In genomic region chr6:3749991-3750323, GRCh38 we compare ENCODE assay signal across 8 cellular contexts. TPM values are rescaled to one million over a fixed set of nuclear protein-coding genes. Genes with fewer than 3 reads are reported as not detected.
DNase-seq lines count a peak whose midpoint lies in the region; ATAC-seq, FAIRE-seq and TF ChIP-seq lines count a peak whose summit lies in the region.

No MANE protein-coding gene starts in this region.

- H3K4me1 ChIP-seq in ectodermal cell (ENCODE audit: control insufficient read depth, insufficient read depth, low read length), result peaks cover 7% of the 10 kb centered on the region
- peaks cover 12 to 40% of the 10 kb centered on the region in 2 donors for H3K4me1 ChIP-seq in muscle layer of duodenum (ENCODE audit: control insufficient read depth in 1 of 2, insufficient read depth in 2 of 2, low read length in 2 of 2)

- POLR2A ChIA-PET in BJ (lab: Charles Lee), result interaction anchor here (0.6 to 2.0 kb wide), 7 partner anchors 9 to 163 kb away, joined by 3 to 7 read pairs (median 4); partner anchors contain the start of gene FAM50B

- H3K4me3 ChIP-seq in BJ (ENCODE audit: low read depth, low read length), result peak overlapping the region; percentile 65
- H3K4me3 ChIP-seq in ectodermal cell (ENCODE audit: insufficient read depth, low read depth, low read length), result peak overlapping the region; percentile 47
- H3K4me3 ChIP-seq in muscle layer of duodenum (ENCODE audit: low read depth in 1 of 2, low read length in 2 of 2), result peak overlapping the region; percentile 59 to 77

- TF ChIP-seq CTCF in BJ (IDR thresholded peaks at IDR 0.05; ENCODE audit: insufficient read depth, low read depth, low read length), result no peak

- H3K36me3 ChIP-seq in BJ (ENCODE audit: control insufficient read depth, insufficient read depth, low read length) (peaks cover 14% of the 10 kb centered on the region), ectodermal cell (ENCODE audit: control insufficient read depth, insufficient read depth, low read length) (no peaks in the 10 kb centered on the region), muscle layer of duodenum (ENCODE audit: control insufficient read depth in 1 of 2, insufficient read depth in 2 of 2, low read length in 2 of 2) (peaks cover 5 to 13% of the 10 kb centered on the region in 2 donors)

- no peak for FAIRE-seq in GM12892 (lab: Jason Lieb, UNC)

- H3K9me3 ChIP-seq in ectodermal cell (ENCODE audit: control insufficient read depth, low read length) (no peaks in the 10 kb centered on the region), muscle layer of duodenum (ENCODE audit: control insufficient read depth in 1 of 2, low read length in 2 of 2) (no peaks in the 10 kb centered on the region)

- peak; percentile 25 for DNase-seq in BJ (ENCODE audit: low read depth)
- peak; percentile 93 for DNase-seq in M059J (ENCODE audit: low read depth)
- no peak for DNase-seq in GM12892 (ENCODE audit: insufficient read length)
- DNase-seq in superior temporal gyrus (ENCODE audit: extremely low spot score), result no peak

- 58 to 60% methylated on average over 7 of the region's 7 CpGs for WGBS in ectodermal cell, 2 experiments

- H3K27ac ChIP-seq in ectodermal cell (ENCODE audit: insufficient read depth, low read depth, low read length, poor library complexity, severe bottlenecking), result no peak overlapping the region
- peak overlapping the region; percentile 71 for H3K27ac ChIP-seq in muscle layer of duodenum (ENCODE audit: low read length)

- CTCF ChIA-PET in BJ (lab: Yijun Ruan, JAX), result interaction anchor here (0.7 to 6.1 kb wide), 18 partner anchors 9 to 260 kb away, joined by 3 to 46 read pairs (median 6); partner anchors contain the start of gene FAM50B

- TF ChIP-seq POLR2A in GM12892 (IDR thresholded peaks at IDR 0.05; ENCODE audit: low read depth, low read length), result no peak

- ATAC-seq in HG02642 (IDR thresholded peaks at IDR 0.05; ENCODE audit: poor library complexity, unreplicated experiment), result no peak
- ATAC-seq in GM19467 (IDR thresholded peaks at IDR 0.05; ENCODE audit: unreplicated experiment), result no peak

- H3K27me3 ChIP-seq in BJ (ENCODE audit: control insufficient read depth, insufficient read depth, low read length), result no peaks in the 10 kb centered on the region
- peaks cover 58% of the 10 kb centered on the region for H3K27me3 ChIP-seq in ectodermal cell (ENCODE audit: control insufficient read depth, insufficient read depth, low read length, poor library complexity, severe bottlenecking)
- H3K27me3 ChIP-seq in muscle layer of duodenum (ENCODE audit: low read depth, low read length), result no peaks in the 10 kb centered on the region

RNA-seq across cellular contexts. Expression of gene PXDC1, which starts 1.6 kb away (rescaled TPM):
- polyA plus RNA-seq in BJ (2011; rRNA removed), result 24.0 and 25.1 TPM in 2 replicates
- 30.2 and 34.9 TPM in 2 replicates for polyA minus RNA-seq in BJ (2011; rRNA and poly(A)+ RNA removed)
- total RNA-seq in M059J (2014; rRNA removed; shearing (Covaris generic)), result 75.3 and 89.8 TPM in 2 replicates
- 3.7 TPM for polyA plus RNA-seq in ectodermal cell (2013, experiment 1 of 4)
- 4.0 TPM for polyA plus RNA-seq in ectodermal cell (2013, experiment 2 of 4)
- polyA plus RNA-seq in ectodermal cell (2013, experiment 3 of 4), result 3.5 TPM
- polyA plus RNA-seq in ectodermal cell (2013, experiment 4 of 4), result 3.7 TPM
- 1.9 TPM for polyA plus RNA-seq in GM12892 (2012; ENCODE audit: missing spikeins)

Comparison
In these comparisons a context has a peak if more than half of its experiments do, and no peak if none do; other contexts are left out.
1. DNase-seq: peak in BJ (single experiment) and M059J (single experiment); none in GM12892 (single experiment) and superior temporal gyrus (single experiment).
2. Peak in every context shown above with its lines, with median percentiles within 50 percentile points of each other: H3K4me3 ChIP-seq.